ENCODE assay signal across 21 cellular contexts in genomic region chr7:155181768-155182167, GRCh38.
DNase-seq lines count a peak whose midpoint lies in the region; ATAC-seq and TF ChIP-seq lines count a peak whose summit lies in the region.
"Had no signal": no experiment of that assay in that cellular context is flagged by ENCODE, and none has a peak within 500 bp of the region (broad histone marks: within the 10 kb centered on the region; RNA-seq: fewer than 3 reads in every experiment).

No MANE protein-coding gene starts in this region.

- TF ChIP-seq CTCF in right atrium auricular region (IDR thresholded peaks at IDR 0.05) (no peak), osteocyte (IDR thresholded peaks at IDR 0.05) (no peak), BE2C (IDR thresholded peaks at IDR 0.05; ENCODE audit: low read depth, low read length) (no peak)

- H3K27ac ChIP-seq in right atrium auricular region, result no peak overlapping the region
- H3K27ac ChIP-seq: A549 had no signal

- H3K9me3 Mint-ChIP-seq in osteocyte (ENCODE audit: unreplicated experiment), result peaks cover 29% of the 10 kb centered on the region

- H3K27me3 Mint-ChIP-seq in osteocyte (ENCODE audit: unreplicated experiment), result peaks cover 1% of the 10 kb centered on the region

- H3K9me3 ChIP-seq in right atrium auricular region, result peaks cover 12 to 37% of the 10 kb centered on the region in 2 donors
- H3K9me3 ChIP-seq in BE2C, result peaks cover 10% of the 10 kb centered on the region

- H3K4me1 ChIP-seq in right atrium auricular region (no peaks in the 10 kb centered on the region), BE2C (no peaks in the 10 kb centered on the region)
- H3K4me1 ChIP-seq: A549, HAP-1 had no signal

- ATAC-seq in GM19351 (IDR thresholded peaks at IDR 0.05; ENCODE audit: unreplicated experiment), result no peak
- ATAC-seq: A549 had no signal

- H3K4me3 Mint-ChIP-seq in osteocyte (ENCODE audit: unreplicated experiment), result no peak overlapping the region
- H3K4me3 Mint-ChIP-seq: CD4-positive, alpha-beta memory T cell; HFFc6 had no signal

- H3K4me3 ChIP-seq in right atrium auricular region (no peak overlapping the region), BE2C (ENCODE audit: low read depth, low read length) (no peak overlapping the region)
- H3K4me3 ChIP-seq: A549, HAP-1 had no signal

- H3K27ac Mint-ChIP-seq in osteocyte (ENCODE audit: unreplicated experiment), result no peak overlapping the region
- H3K27ac Mint-ChIP-seq: CD4-positive, alpha-beta memory T cell; HFFc6 had no signal

- no peaks in the 10 kb centered on the region for H3K36me3 Mint-ChIP-seq in osteocyte (ENCODE audit: unreplicated experiment)

- intact Hi-C loops in cardiac septum (cut with DNase I), result no loop called here

- H3K27me3 ChIP-seq in right atrium auricular region (no peaks in the 10 kb centered on the region), BE2C (no peaks in the 10 kb centered on the region)

- H3K4me1 Mint-ChIP-seq in osteocyte (ENCODE audit: unreplicated experiment), result no peaks in the 10 kb centered on the region
- H3K4me1 Mint-ChIP-seq: CD4-positive, alpha-beta memory T cell had no signal

- H3K36me3 ChIP-seq in right atrium auricular region (no peaks in the 10 kb centered on the region), BE2C (no peaks in the 10 kb centered on the region)
- H3K36me3 ChIP-seq: HAP-1 had no signal

- peak; percentile 30 for DNase-seq in activated CD8-positive, alpha-beta memory T cell treated with anti-CD3 and anti-CD28 coated beads for 24 hours
- no peak for DNase-seq in activated CD8-positive, alpha-beta memory T cell treated with anti-CD3 and anti-CD28 coated beads, Interleukin-2, amount 50 U/mL, for 4 hours
- peak; percentile 18 for DNase-seq in right atrium auricular region (ENCODE audit: low spot score)
- DNase-seq in cardiac septum (ENCODE audit: low spot score), result no peak
- DNase-seq in osteocyte (ENCODE audit: extremely low spot score, unreplicated experiment), result peak; percentile 48
- no peak for DNase-seq in BE2C
- DNase-seq: 8988T; ACHN; AML-193; C1 segment of cervical spinal cord; Calu3; CD4-positive, alpha-beta memory T cell; COR-L47; DMS53; DMS79 treated with DMSO at 0.1 percent for 48 hours; GF-D8; GOT3; HFFc6 had no signal

Comparison
In these comparisons a context has a peak if more than half of its experiments do, and no peak if none do; other contexts are left out.
1. DNase-seq: peak in activated CD8-positive, alpha-beta memory T cell treated with anti-CD3 and anti-CD28 coated beads for 24 hours (single experiment), right atrium auricular region (single experiment) and osteocyte (single experiment); none in activated CD8-positive, alpha-beta memory T cell treated with anti-CD3 and anti-CD28 coated beads, Interleukin-2, amount 50 U/mL, for 4 hours (single experiment), cardiac septum (single experiment) and BE2C (single experiment).